ENCODE assay signal across 14 cellular contexts in the genomic region with DNA sequence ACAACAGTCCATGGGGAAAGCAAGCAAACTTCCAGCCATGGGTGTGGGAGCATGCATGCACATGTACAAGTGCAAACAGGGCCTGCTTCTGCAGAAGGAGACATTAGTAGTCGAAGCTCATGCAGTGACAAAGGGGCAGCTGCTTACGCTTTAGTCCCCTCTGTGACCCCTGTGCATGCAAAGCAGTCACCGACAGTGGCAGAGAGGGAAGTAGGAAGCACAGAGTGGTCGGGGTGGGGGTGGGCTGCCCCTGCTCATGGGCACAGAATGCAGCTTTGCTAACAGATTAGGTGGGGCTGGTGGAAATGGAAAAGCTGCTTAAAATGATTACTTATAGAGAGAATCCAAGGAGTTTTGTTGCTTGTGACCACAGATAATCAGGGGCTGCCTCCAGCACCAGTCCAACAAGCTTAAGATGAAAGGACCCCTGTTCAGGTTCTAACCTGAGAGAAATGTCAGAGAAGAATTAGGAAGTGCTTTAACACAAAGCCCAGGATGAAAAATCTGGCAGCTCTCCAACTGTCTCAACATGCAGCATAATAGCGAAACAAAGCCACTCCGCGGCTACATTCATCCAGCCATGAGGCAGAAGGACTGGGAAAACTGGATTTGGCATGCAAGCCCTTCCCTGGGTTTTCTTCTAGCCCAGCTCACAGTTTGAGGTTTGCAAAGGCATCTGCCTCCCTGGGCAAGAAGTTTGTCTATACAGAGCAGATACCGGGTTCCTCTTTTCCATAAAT.
A peak's percentile ranks its signal among the peaks of the same experiment; 100 is the strongest.
DNase-seq lines count a peak whose midpoint lies in the region; ATAC-seq, FAIRE-seq and TF ChIP-seq lines count a peak whose summit lies in the region.
"Had no signal": no experiment of that assay in that cellular context is flagged by ENCODE, and none has a peak within 500 bp of the region (broad histone marks: within the 10 kb centered on the region; RNA-seq: fewer than 3 reads in every experiment).

No MANE protein-coding gene starts in this region.

- FAIRE-seq in bronchial epithelial cell (lab: Jason Lieb, UNC) (no peak), frontal cortex (lab: Jason Lieb, UNC) (no peak)
- FAIRE-seq: islet of Langerhans had no signal

- DNase-seq in M059J (ENCODE audit: low read depth), result peak; percentile 14
- DNase-seq in NCI-H510A (lab: John Stamatoyannopoulos, UW), result peak; percentile 83
- DNase-seq in bronchial epithelial cell (ENCODE audit: low read depth), result peak; percentile 40
- DNase-seq in renal cortical epithelial cell (ENCODE audit: low read depth), result peak; percentile 18
- no peak for DNase-seq in NCI-H1694 (lab: John Stamatoyannopoulos, UW)
- no peak for DNase-seq in Right ventricle myocardium inferior (ENCODE audit: missing footprints)
- DNase-seq in frontal cortex (ENCODE audit: low spot score in 2 of 2), result no peak
- DNase-seq: activated CD8-positive, alpha-beta memory T cell treated with anti-CD3 and anti-CD28 coated beads, Interleukin-2, amount 50 U/mL, for 4 hours; erythroblast; nephron progenitor cell; stimulated activated CD4-positive, alpha-beta T cell treated with anti-CD3 and anti-CD28 coated beads, Interleukin-2, amount 100 ng/mL, for 48 hours; T-helper 17 cell had no signal

- no peaks in the 10 kb centered on the region for H3K36me3 ChIP-seq in bronchial epithelial cell (ENCODE audit: control insufficient read depth, insufficient read depth, low read length)

- no peak for TF ChIP-seq CTCF in bronchial epithelial cell (IDR thresholded peaks at IDR 0.05; ENCODE audit: insufficient read depth, low read length, severe bottlenecking)

- H3K4me3 ChIP-seq in bronchial epithelial cell (ENCODE audit: low read depth, low read length), result no peak overlapping the region

- intact Hi-C loops in Right ventricle myocardium inferior (cut with DNase I), result no loop called here

- H3K27me3 ChIP-seq in bronchial epithelial cell (ENCODE audit: control insufficient read depth, insufficient read depth, low read length), result no peaks in the 10 kb centered on the region

- ATAC-seq in GM19023 (IDR thresholded peaks at IDR 0.05; ENCODE audit: unreplicated experiment) (no peak), Right ventricle myocardium inferior (no peak)
- ATAC-seq: T-helper 17 cell had no signal

Comparison
In these comparisons a context has a peak if more than half of its experiments do, and no peak if none do; other contexts are left out.
1. DNase-seq: peak in M059J (single experiment), NCI-H510A (single experiment), bronchial epithelial cell (single experiment) and renal cortical epithelial cell (single experiment); none in NCI-H1694 (single experiment), Right ventricle myocardium inferior (single experiment) and frontal cortex (0 of 2).